In genomic region chr1:33257759-33258712, GRCh38 we compare ENCODE assay signal across 8 cellular contexts. TPM values are rescaled to one million over a fixed set of nuclear protein-coding genes. Genes with fewer than 3 reads are reported as not detected.
DNase-seq lines count a peak whose midpoint lies in the region; ATAC-seq and TF ChIP-seq lines count a peak whose summit lies in the region.

No MANE protein-coding gene starts in this region.

- DNase-seq in coronary artery (ENCODE audit: low spot score): no peak
- DNase-seq in stimulated activated CD4-positive, alpha-beta T cell treated with anti-CD3 and anti-CD28 coated beads, Interleukin-15, amount 100 ng/mL, for 24 hours: no peak
- DNase-seq in germinal center (ENCODE audit: low spot score): no peak
- no peak for DNase-seq in NCI-H1694 treated with DMSO at 0.1 percent for 48 hours (lab: John Stamatoyannopoulos, UW)

- peak overlapping the region; percentile 80 for H2AFZ ChIP-seq in ACC112 (ENCODE audit: low read length, unreplicated experiment)

- H3K36me3 Mint-ChIP-seq in IgD-negative memory B cell: no peaks in the 10 kb centered on the region

- H3K4me1 ChIP-seq in ACC112 (ENCODE audit: control insufficient read depth, insufficient read depth, low read length, unreplicated experiment) (peaks cover 15% of the 10 kb centered on the region), muscle layer of duodenum (ENCODE audit: control insufficient read depth in 1 of 2, insufficient read depth in 2 of 2, low read length in 2 of 2) (peaks cover 12 to 35% of the 10 kb centered on the region in 2 donors)

- peak overlapping the region; percentile 79 to 100 (median 98) for H3K4me3 Mint-ChIP-seq in IgD-negative memory B cell

- no peaks in the 10 kb centered on the region for H3K27me3 ChIP-seq in ACC112 (ENCODE audit: insufficient read depth, low read length)
- H3K27me3 ChIP-seq in muscle layer of duodenum (ENCODE audit: low read depth, low read length): no peaks in the 10 kb centered on the region

- TF ChIP-seq CTCF in coronary artery (IDR thresholded peaks at IDR 0.05): no peak

- peak overlapping the region; percentile 61 for H3K27ac ChIP-seq in ACC112 (ENCODE audit: low read depth, low read length)
- peak overlapping the region; percentile 86 to 100 for H3K27ac ChIP-seq in coronary artery
- peak overlapping the region; percentile 60 for H3K27ac ChIP-seq in muscle layer of duodenum (ENCODE audit: low read length)

- H3K9me3 Mint-ChIP-seq in IgD-negative memory B cell: no peaks in the 10 kb centered on the region

- peaks cover 34% of the 10 kb centered on the region for H3K79me2 ChIP-seq in ACC112 (ENCODE audit: control insufficient read depth, insufficient read depth, low read length, unreplicated experiment)

- H3K4me3 ChIP-seq in ACC112 (ENCODE audit: low read depth, low read length) (peak overlapping the region; percentile 88), coronary artery (peak overlapping the region; percentile 88), muscle layer of duodenum (ENCODE audit: low read depth in 1 of 2, low read length in 2 of 2) (peak overlapping the region; percentile 76 to 87)

- H3K9me3 ChIP-seq in muscle layer of duodenum (ENCODE audit: control insufficient read depth in 1 of 2, low read length in 2 of 2): no peaks in the 10 kb centered on the region

- H3K27me3 Mint-ChIP-seq in IgD-negative memory B cell: no peaks in the 10 kb centered on the region

- H3K4me1 Mint-ChIP-seq in IgD-negative memory B cell: peaks cover 4 to 30% (median 19%) of the 10 kb centered on the region in 3 donors

- H3K36me3 ChIP-seq in ACC112 (ENCODE audit: insufficient read depth, low read length): no peaks in the 10 kb centered on the region
- peaks cover 0 to 4% of the 10 kb centered on the region in 2 donors for H3K36me3 ChIP-seq in muscle layer of duodenum (ENCODE audit: control insufficient read depth in 1 of 2, insufficient read depth in 2 of 2, low read length in 2 of 2)

- peak overlapping the region in 2 of 3 donors; percentile 45 to 97 for H3K27ac Mint-ChIP-seq in IgD-negative memory B cell

- no peak for ATAC-seq in HG03097 (IDR thresholded peaks at IDR 0.05; ENCODE audit: low FRiP score, unreplicated experiment)

RNA-seq across cellular contexts. Expression of gene ZNF362, which starts 1.7 kb away (rescaled TPM):
- polyA plus RNA-seq in IgD-negative memory B cell: 20.4 TPM
